14 cellular contexts compared by ENCODE assay signal in genomic region chr14:63713058-63713457, GRCh38. TPM values are rescaled to one million over a fixed set of nuclear protein-coding genes. Genes with fewer than 3 reads are reported as not detected.
DNase-seq lines count a peak whose midpoint lies in the region; ATAC-seq and TF ChIP-seq lines count a peak whose summit lies in the region.
"Had no signal": no experiment of that assay in that cellular context is flagged by ENCODE, and none has a peak within 500 bp of the region (broad histone marks: within the 10 kb centered on the region; RNA-seq: fewer than 3 reads in every experiment).

No MANE protein-coding gene starts in this region.

- no peak for DNase-seq in activated naive CD4-positive, alpha-beta T cell treated with anti-CD3 and anti-CD28 coated beads, Interleukin-2, amount 10 ng/mL, durations not matched to agents 7 days and 5 days
- DNase-seq in activated naive CD4-positive, alpha-beta T cell treated with anti-CD3 and anti-CD28 coated beads, Interleukin-2, amount 50 U/mL, for 16 hours = no peak
- DNase-seq in T-cell (no peak), cardiac fibroblast (ENCODE audit: low read depth in 2 of 2) (peak; percentile 18 to 44), tibial nerve (ENCODE audit: low spot score in 2 of 2) (no peak), NCI-H187 (lab: John Stamatoyannopoulos, UW) (no peak)
- peak in 1 of 2 donors; percentile 22 for DNase-seq in stimulated activated naive CD8-positive, alpha-beta T cell treated with anti-CD3 and anti-CD28 coated beads, Interleukin-15, amount 100 ng/mL, for 72 hours
- DNase-seq: amniotic stem cell, head of caudate nucleus, NCI-H2171, thyroid gland had no signal

- ATAC-seq in T-cell (replicated peaks in 1 of 4) (no peak), HG02623 (IDR thresholded peaks at IDR 0.05; ENCODE audit: unreplicated experiment) (no peak)
- ATAC-seq in stimulated activated naive CD8-positive, alpha-beta T cell treated with anti-CD3 and anti-CD28 coated beads, Interleukin-15, amount 100 ng/mL, for 72 hours = peak; percentile 83

- TF ChIP-seq EP300 in tibial nerve (IDR thresholded peaks at IDR 0.05) = no peak

- peaks cover 35% of the 10 kb centered on the region for H3K36me3 Mint-ChIP-seq in activated naive CD4-positive, alpha-beta T cell treated with anti-CD3 and anti-CD28 coated beads, Interleukin-2, amount 10 ng/mL, durations not matched to agents 7 days and 5 days
- H3K36me3 Mint-ChIP-seq in T-cell = peaks cover 19% of the 10 kb centered on the region

- H3K27me3 ChIP-seq in tibial nerve = no peaks in the 10 kb centered on the region
- H3K27me3 ChIP-seq: neutrophil, right atrium auricular region, thyroid gland had no signal

- peaks cover 0 to 33% (median 0%) of the 10 kb centered on the region in 3 donors for H3K36me3 ChIP-seq in tibial nerve
- H3K36me3 ChIP-seq: neutrophil, right atrium auricular region, thyroid gland had no signal

- WGBS in tibial nerve, 2 donors = 74 to 88% methylated on average over 2 of the region's 2 CpGs

- peaks cover 0 to 8% (median 1%) of the 10 kb centered on the region in 4 donors for H3K4me1 ChIP-seq in tibial nerve
- H3K4me1 ChIP-seq: thyroid gland had no signal

- H3K27me3 Mint-ChIP-seq in activated naive CD4-positive, alpha-beta T cell treated with anti-CD3 and anti-CD28 coated beads, Interleukin-2, amount 10 ng/mL, durations not matched to agents 7 days and 5 days = no peaks in the 10 kb centered on the region
- H3K27me3 Mint-ChIP-seq in T-cell = no peaks in the 10 kb centered on the region
- H3K27me3 Mint-ChIP-seq in stimulated activated naive CD8-positive, alpha-beta T cell treated with anti-CD3 and anti-CD28 coated beads, Interleukin-15, amount 100 ng/mL, for 72 hours = no peaks in the 10 kb centered on the region

- H3K27ac ChIP-seq in tibial nerve = no peak overlapping the region
- H3K27ac ChIP-seq: neutrophil, right atrium auricular region, thyroid gland had no signal

- CTCF ChIA-PET in activated naive CD4-positive, alpha-beta T cell treated with anti-CD3 and anti-CD28 coated beads, Interleukin-2, amount 10 ng/mL, durations not matched to agents 7 days and 5 days (lab: Charles Lee) = interaction anchor here (0.7 kb wide), 1 partner anchor 321 kb away, joined by 3 read pairs; no protein-coding TSS in a partner anchor
- CTCF ChIA-PET in T-cell (lab: Charles Lee) = interaction anchor here in 1 of 2 donors (0.6 kb wide), 1 partner anchor 12 kb away, joined by 3 read pairs; no protein-coding TSS in a partner anchor

- peaks cover 30% of the 10 kb centered on the region for H3K4me1 Mint-ChIP-seq in activated naive CD4-positive, alpha-beta T cell treated with anti-CD3 and anti-CD28 coated beads, Interleukin-2, amount 10 ng/mL, durations not matched to agents 7 days and 5 days
- H3K4me1 Mint-ChIP-seq in T-cell = peaks cover 41 to 43% (median 42%) of the 10 kb centered on the region in 3 donors
- H3K4me1 Mint-ChIP-seq in stimulated activated naive CD8-positive, alpha-beta T cell treated with anti-CD3 and anti-CD28 coated beads, Interleukin-15, amount 100 ng/mL, for 72 hours = peaks cover 35% of the 10 kb centered on the region

- H3K4me3 Mint-ChIP-seq in activated naive CD4-positive, alpha-beta T cell treated with anti-CD3 and anti-CD28 coated beads, Interleukin-2, amount 10 ng/mL, durations not matched to agents 7 days and 5 days = no peak overlapping the region
- H3K4me3 Mint-ChIP-seq in T-cell = peak overlapping the region; percentile 4 to 41 (median 25)
- peak overlapping the region; percentile 36 to 68 for H3K4me3 Mint-ChIP-seq in stimulated activated naive CD8-positive, alpha-beta T cell treated with anti-CD3 and anti-CD28 coated beads, Interleukin-15, amount 100 ng/mL, for 72 hours

- TF ChIP-seq CTCF in cardiac fibroblast (IDR thresholded peaks at IDR 0.05; ENCODE audit: low read depth, low read length) (no peak), tibial nerve (IDR thresholded peaks at IDR 0.05) (no peak)

- peaks cover 18% of the 10 kb centered on the region for H3K9me3 Mint-ChIP-seq in activated naive CD4-positive, alpha-beta T cell treated with anti-CD3 and anti-CD28 coated beads, Interleukin-2, amount 10 ng/mL, durations not matched to agents 7 days and 5 days
- peaks cover 3 to 4% (median 4%) of the 10 kb centered on the region in 3 donors for H3K9me3 Mint-ChIP-seq in T-cell
- peaks cover 5 to 7% of the 10 kb centered on the region in 2 donors for H3K9me3 Mint-ChIP-seq in stimulated activated naive CD8-positive, alpha-beta T cell treated with anti-CD3 and anti-CD28 coated beads, Interleukin-15, amount 100 ng/mL, for 72 hours

- H3K27ac Mint-ChIP-seq in activated naive CD4-positive, alpha-beta T cell treated with anti-CD3 and anti-CD28 coated beads, Interleukin-2, amount 10 ng/mL, durations not matched to agents 7 days and 5 days = peak overlapping the region; percentile 71
- peak overlapping the region; percentile 47 to 80 for H3K27ac Mint-ChIP-seq in T-cell
- H3K27ac Mint-ChIP-seq in stimulated activated naive CD8-positive, alpha-beta T cell treated with anti-CD3 and anti-CD28 coated beads, Interleukin-15, amount 100 ng/mL, for 72 hours = peak overlapping the region in 1 of 2 donors; percentile 60

- peaks cover 0 to 20% (median 10%) of the 10 kb centered on the region in 4 donors for H3K9me3 ChIP-seq in tibial nerve
- H3K9me3 ChIP-seq: thyroid gland had no signal

- H3K4me3 ChIP-seq in cardiac fibroblast (replicated peaks in 1 of 2; ENCODE audit: low read depth in 2 of 2, low read length in 2 of 2) = no peak overlapping the region
- no peak overlapping the region for H3K4me3 ChIP-seq in tibial nerve
- H3K4me3 ChIP-seq: right atrium auricular region, thyroid gland had no signal

- POLR2A ChIA-PET in T-cell (lab: Charles Lee) = no interaction called here

- no peak for TF ChIP-seq POLR2A in tibial nerve (IDR thresholded peaks at IDR 0.05)

RNA-seq across cellular contexts. Expression of gene SGPP1, which starts 14.8 kb away (rescaled TPM):
- total RNA-seq in T-cell (10 to 100 TPM; 11.4 to 15.1 (median 13.5) TPM), tibial nerve (10 to 100 TPM; 31.2 to 43.5 (median 35.3) TPM)

Comparison
In these comparisons a context has a peak if more than half of its experiments do, and no peak if none do; other contexts are left out.
1. DNase-seq: peak in cardiac fibroblast (2 of 2); none in activated naive CD4-positive, alpha-beta T cell treated with anti-CD3 and anti-CD28 coated beads, Interleukin-2, amount 10 ng/mL, durations not matched to agents 7 days and 5 days (single experiment), activated naive CD4-positive, alpha-beta T cell treated with anti-CD3 and anti-CD28 coated beads, Interleukin-2, amount 50 U/mL, for 16 hours (single experiment), T-cell (0 of 34), tibial nerve (0 of 2) and NCI-H187 (0 of 2).